In genomic region chr12:6607751-6608591, GRCh38 we compare ENCODE assay signal across 1 cellular context.
TF ChIP-seq lines count a peak whose summit lies in the region.

No MANE protein-coding gene starts in this region.

TF ChIP-seq in K562, 482 proteins besides CTCF, POLR2A, EP300 and RAD21 (continued from another document and continues in another):
- TF ChIP-seq MGA (IDR thresholded peaks at IDR 0.05) (no peak), SUPT5H (IDR thresholded peaks at IDR 0.05) (no peak; the same call in 1 of the 2 replicates), BDP1 (IDR thresholded peaks at IDR 0.05; ENCODE audit: insufficient read depth, insufficient read length) (no peak), POLR3A (IDR thresholded peaks at IDR 0.05; ENCODE audit: borderline replicate concordance, extremely low read depth, insufficient read depth, insufficient read length) (no peak), TCF3 (CRISPR knock-in tag; IDR thresholded peaks at IDR 0.05) (no peak), DIDO1 (tag; IDR thresholded peaks at IDR 0.05; ENCODE audit: low read depth) (peak; percentile 63; the same call in 1 of the 2 replicates), MAFG (tag; conservative IDR thresholded peaks at IDR 0.05) (peak; percentile 76), ATF2 (CRISPR knock-in tag; IDR thresholded peaks at IDR 0.05) (no peak), JUNB (CRISPR knock-in tag; conservative IDR thresholded peaks at IDR 0.05) (no peak), ZNF740 (CRISPR knock-in tag; IDR thresholded peaks at IDR 0.05) (peak; percentile 98), ZNF740 (tag; IDR thresholded peaks at IDR 0.05) (no peak), SRSF7 (optimal IDR thresholded peaks at IDR 0.05; ENCODE audit: low read depth, low read length) (no peak), MEF2A (IDR thresholded peaks at IDR 0.05; ENCODE audit: control insufficient read depth, low read depth, low read length) (no peak), E2F5 (CRISPR knock-in tag; IDR thresholded peaks at IDR 0.05) (no peak), ZNF277 (CRISPR knock-in tag; IDR thresholded peaks at IDR 0.05; ENCODE audit: borderline replicate concordance) (no peak), CREM (IDR thresholded peaks at IDR 0.05; ENCODE audit: low read depth) (no peak), MCM7 (IDR thresholded peaks at IDR 0.05) (no peak), ZSCAN29 (IDR thresholded peaks at IDR 0.05) (no peak), HNRNPK (IDR thresholded peaks at IDR 0.05; ENCODE audit: low read depth, low read length, poor library complexity, severe bottlenecking) (no peak), CREBBP (IDR thresholded peaks at IDR 0.05; ENCODE audit: low read depth, low read length) (no peak), MLX (CRISPR knock-in tag; conservative IDR thresholded peaks at IDR 0.05) (no peak), PHTF2 (CRISPR knock-in tag; IDR thresholded peaks at IDR 0.05) (no peak), ZNF445 (CRISPR knock-in tag; IDR thresholded peaks at IDR 0.05; ENCODE audit: low read depth) (no peak; the same call in 1 of the 2 replicates), SRSF9 (IDR thresholded peaks at IDR 0.05; ENCODE audit: borderline replicate concordance, low read depth, low read length) (no peak), IRF9 (tag; IDR thresholded peaks at IDR 0.05) (peak; percentile 31; the same call in 1 of the 2 replicates), POLR3G (IDR thresholded peaks at IDR 0.05; ENCODE audit: extremely low read depth, insufficient read length, insufficient replicate concordance) (no peak), RUNX1 (IDR thresholded peaks at IDR 0.05; ENCODE audit: low read depth) (no peak), DEAF1 (CRISPR knock-in tag; IDR thresholded peaks at IDR 0.05) (no peak), CC2D1A (IDR thresholded peaks at IDR 0.05) (no peak; the same call in 1 of the 2 replicates), PHF20 (IDR thresholded peaks at IDR 0.05; ENCODE audit: partially characterized antibody) (peak; percentile 16), MYBL2 (IDR thresholded peaks at IDR 0.05; ENCODE audit: low read depth) (peak; percentile 34; the same call in 1 of the 2 replicates), MYBL2 (CRISPR knock-in tag; IDR thresholded peaks at IDR 0.05; ENCODE audit: borderline replicate concordance) (no peak), PTTG1 (tag; IDR thresholded peaks at IDR 0.05; ENCODE audit: low read depth) (peak; percentile 71; the same call in 1 of the 2 replicates), SLC30A9 (CRISPR knock-in tag; IDR thresholded peaks at IDR 0.05) (no peak), ETV5 (CRISPR knock-in tag; IDR thresholded peaks at IDR 0.05; ENCODE audit: low read depth) (no peak), ZFP36 (IDR thresholded peaks at IDR 0.05; ENCODE audit: low read depth, low read length, partially characterized antibody) (no peak), HDAC8 (tag; IDR thresholded peaks at IDR 0.05) (peak; percentile 91), SNIP1 (IDR thresholded peaks at IDR 0.05; ENCODE audit: low read depth) (peak; percentile 49; the same call in 1 of the 2 replicates), ZNF696 (CRISPR knock-in tag; conservative IDR thresholded peaks at IDR 0.05) (no peak), GTF2A2 (tag; IDR thresholded peaks at IDR 0.05) (no peak), ZZZ3 (IDR thresholded peaks at IDR 0.05) (no peak; the same call in 1 of the 2 replicates), TGIF2 (CRISPR knock-in tag; IDR thresholded peaks at IDR 0.05) (no peak), DPF2 (IDR thresholded peaks at IDR 0.05) (peak; percentile 88), XRCC5 (IDR thresholded peaks at IDR 0.05; ENCODE audit: low read depth, low read length) (no peak), ZFPM2 (CRISPR knock-in tag; IDR thresholded peaks at IDR 0.05) (no peak), CHD4 (IDR thresholded peaks at IDR 0.05; ENCODE audit: insufficient read depth, insufficient replicate concordance, low read depth, low read length, poor library complexity, severe bottlenecking) (no peak), SIX5 (IDR thresholded peaks at IDR 0.05; ENCODE audit: borderline replicate concordance in 1 of 2, insufficient read depth in 1 of 2, low read depth in 1 of 2, low read length in 2 of 2) (no peak), RNF2 (IDR thresholded peaks at IDR 0.05) (0 out of 2 replicates have a peak, but pooled peaks have one; percentile 11), PCBP1 (IDR thresholded peaks at IDR 0.05; ENCODE audit: low read depth, low read length, poor library complexity, severe bottlenecking) (no peak), FOXJ2 (tag; IDR thresholded peaks at IDR 0.05) (peak; percentile 68), MEF2D (tag; conservative IDR thresholded peaks at IDR 0.05; ENCODE audit: low read depth) (peak; percentile 89)
